In genomic region chr18:12890500-12890899, GRCh38 we compare ENCODE assay signal across 1 cellular context.
TF ChIP-seq lines count a peak whose summit lies in the region.

No MANE protein-coding gene starts in this region.

TF ChIP-seq in GM12878, 131 proteins besides CTCF, POLR2A, EP300 and RAD21:
- TF ChIP-seq RAD51 (IDR thresholded peaks at IDR 0.05) = no peak
- TF ChIP-seq CBX5 (IDR thresholded peaks at IDR 0.05; ENCODE audit: low read depth) = no peak
- TF ChIP-seq SPI1 (IDR thresholded peaks at IDR 0.05; ENCODE audit: borderline replicate concordance, insufficient read depth, low read depth, low read length) = no peak
- no peak for TF ChIP-seq BCLAF1 (IDR thresholded peaks at IDR 0.05)
- TF ChIP-seq IKZF1 (conservative IDR thresholded peaks at IDR 0.05) = no peak
- no peak for TF ChIP-seq RFX5 (IDR thresholded peaks at IDR 0.05; ENCODE audit: low read depth, low read length)
- TF ChIP-seq RUNX3 (IDR thresholded peaks at IDR 0.05; ENCODE audit: low read length) = no peak
- no peak for TF ChIP-seq NFIC (IDR thresholded peaks at IDR 0.05; ENCODE audit: low read depth, low read length)
- no peak for TF ChIP-seq POLR2AphosphoS5 (IDR thresholded peaks at IDR 0.05; ENCODE audit: low read length)
- TF ChIP-seq NFXL1 (IDR thresholded peaks at IDR 0.05; ENCODE audit: borderline replicate concordance) = no peak
- TF ChIP-seq ASH2L (IDR thresholded peaks at IDR 0.05; ENCODE audit: borderline replicate concordance, low read depth) = no peak
- no peak for TF ChIP-seq USF2 (IDR thresholded peaks at IDR 0.05; ENCODE audit: borderline replicate concordance, low read depth, low read length)
- TF ChIP-seq ZSCAN29 (IDR thresholded peaks at IDR 0.05) = no peak
- TF ChIP-seq RELB (IDR thresholded peaks at IDR 0.05; ENCODE audit: low read depth) = no peak
- TF ChIP-seq NR2C1 (IDR thresholded peaks at IDR 0.05) = no peak
- no peak for TF ChIP-seq ZBTB11 (CRISPR knock-in tag; IDR thresholded peaks at IDR 0.05)
- no peak for TF ChIP-seq ZBED1 (IDR thresholded peaks at IDR 0.05; ENCODE audit: borderline replicate concordance)
TF ChIP-seq in GM12878: peak in this region for 0.
